In genomic region chr7:22502104-22502503, GRCh38 we compare ENCODE assay signal across 8 cellular contexts. TPM values are rescaled to one million over a fixed set of nuclear protein-coding genes. Genes with fewer than 3 reads are reported as not detected.
DNase-seq lines count a peak whose midpoint lies in the region; ATAC-seq, FAIRE-seq and TF ChIP-seq lines count a peak whose summit lies in the region.
"Not testable (repeated sequence)": the region's sequence is repeated elsewhere in the genome, so short reads cannot be mapped to it uniquely, and the experiment has no call there.
"Had no signal": no experiment of that assay in that cellular context is flagged by ENCODE, and none has a peak within 500 bp of the region (broad histone marks: within the 10 kb centered on the region; RNA-seq: fewer than 3 reads in every experiment).

No MANE protein-coding gene starts in this region.

- TF ChIP-seq EP300 in HepG2 (IDR thresholded peaks at IDR 0.05; ENCODE audit: low read depth in 2 of 2, low read length in 2 of 2); HepG2 (CRISPR knock-in tag; IDR thresholded peaks at IDR 0.05; ENCODE audit: borderline replicate concordance): not testable (repeated sequence)

- DNase-seq in DMS 273 (lab: John Stamatoyannopoulos, UW; ENCODE audit: unreplicated experiment) (peak; percentile 43), astrocyte of the hippocampus (ENCODE audit: low read depth, low spot score) (peak; percentile 54), choroid plexus epithelial cell (ENCODE audit: low read depth) (peak; percentile 14)
- DNase-seq in HepG2 (ENCODE audit: low spot score) = not testable (repeated sequence)

- not testable (repeated sequence) for H3K79me2 ChIP-seq in KMS-11 (ENCODE audit: insufficient read depth, low read depth); HepG2 (ENCODE audit: insufficient read depth, low read length)

- POLR2A ChIA-PET in HepG2 (lab: Yijun Ruan, JAX) = not testable (repeated sequence)

- not testable (repeated sequence) for FAIRE-seq in HepG2 (lab: Jason Lieb, UNC)

- not testable (repeated sequence) for BruUV-seq in HepG2 (replicated peaks; lab: Mats Ljungman, UMichigan)

- ATAC-seq in HepG2 = not testable (repeated sequence)

- H3K36me3 ChIP-seq in HUES48 (ENCODE audit: control insufficient read depth, insufficient read depth, low read length); KMS-11 (ENCODE audit: insufficient read depth); HepG2 (replicated peaks in 1 of 2; ENCODE audit: control insufficient read depth in 1 of 2, insufficient read depth in 2 of 2, low read length in 2 of 2): not testable (repeated sequence)

- not testable (repeated sequence) for H3K9me3 ChIP-seq in HUES48 (ENCODE audit: control insufficient read depth, insufficient read depth, low read length); HepG2 (ENCODE audit: low read length)

- 34% methylated on average over 5 of the region's 5 CpGs for WGBS in HepG2 (ENCODE audit: low lambda C conversion rate)

- TF ChIP-seq POLR2A in HepG2 (IDR thresholded peaks at IDR 0.05; ENCODE audit: insufficient read depth in 1 of 2, low read depth in 2 of 2, low read length in 2 of 2) = not testable (repeated sequence)

- not testable (repeated sequence) for TF ChIP-seq RAD21 in HepG2 (CRISPR knock-in tag; IDR thresholded peaks at IDR 0.05)

- H3K4me1 ChIP-seq in HUES48 (ENCODE audit: control insufficient read depth, insufficient read depth, low read length); HepG2 (ENCODE audit: insufficient read depth, low read length): not testable (repeated sequence)
- H3K4me1 ChIP-seq in KMS-11 (ENCODE audit: low read depth, poor library complexity, severe bottlenecking) = peaks cover 28% of the 10 kb centered on the region

- H3K27ac ChIP-seq in HUES48 (ENCODE audit: low read depth, low read length) (peak overlapping the region; percentile 21), KMS-11 (peak overlapping the region; percentile 5; the same call in 1 of the 2 replicates)
- H3K27ac ChIP-seq in HepG2 (ENCODE audit: extremely low read length, insufficient read depth, low read length) = not testable (repeated sequence)

- H3K4me3 ChIP-seq in HUES48 (ENCODE audit: low read depth, low read length); KMS-11 (IDR thresholded peaks at IDR 0.05; ENCODE audit: insufficient read depth, low read depth, low read length); choroid plexus epithelial cell (ENCODE audit: low read depth, low read length); HepG2 (replicated peaks in 1 of 3; ENCODE audit: insufficient read depth in 1 of 3, low read depth in 2 of 3, low read length in 3 of 3): not testable (repeated sequence)

- H3K4me2 ChIP-seq in KMS-11 = peak overlapping the region; percentile 54
- not testable (repeated sequence) for H3K4me2 ChIP-seq in HepG2 (ENCODE audit: low read depth, low read length)

- in situ Hi-C loops in HepG2 (cut with HindIII; ENCODE audit: extremely low pct_ligation_motif_present, low pct_unique_long_range_greater_than_20kb) = not testable (repeated sequence)

- H2AFZ ChIP-seq in KMS-11 (ENCODE audit: low read depth); HepG2 (ENCODE audit: low read length): not testable (repeated sequence)

- not testable (repeated sequence) for H4K20me1 ChIP-seq in KMS-11 (ENCODE audit: insufficient read depth); HepG2 (ENCODE audit: insufficient read depth, low read length)

- not testable (repeated sequence) for TF ChIP-seq CTCF in KMS-11 (conservative IDR thresholded peaks at IDR 0.05; ENCODE audit: low read depth, low read length); choroid plexus epithelial cell (conservative IDR thresholded peaks at IDR 0.05; ENCODE audit: low read depth, low read length); HepG2 (CRISPR knock-in tag; IDR thresholded peaks at IDR 0.05)

- not testable (repeated sequence) for H3K27me3 ChIP-seq in HUES48 (ENCODE audit: control insufficient read depth, insufficient read depth, low read length); KMS-11 (ENCODE audit: insufficient read depth, low read depth); HepG2 (ENCODE audit: control insufficient read depth in 1 of 2, insufficient read depth in 2 of 2, low read length in 2 of 2)

- H3K9ac ChIP-seq in HUES48 (ENCODE audit: low read depth, low read length); KMS-11; HepG2 (ENCODE audit: insufficient read depth, low read depth, low read length): not testable (repeated sequence)

- CTCF ChIA-PET in HepG2 (lab: Yijun Ruan, JAX; ENCODE audit: low intra/inter-chr PET ratio, low total read pairs) = interaction anchor here (1.9 kb wide), 1 partner anchor 399 kb away, joined by 5 read pairs; no protein-coding TSS in a partner anchor

- intact Hi-C loops in HepG2 (cut with micrococcal nuclease; ENCODE audit: unreplicated experiment) = not testable (repeated sequence)

TF ChIP-seq in HepG2, 621 proteins besides CTCF, POLR2A, EP300 and RAD21:
- TF ChIP-seq MAFF (IDR thresholded peaks at IDR 0.05; ENCODE audit: low read depth, low read length) = peak; percentile 71
- TF ChIP-seq MAFK (conservative IDR thresholded peaks at IDR 0.05 in 1 of 2, IDR thresholded peaks at IDR 0.05 in 1 of 2; ENCODE audit: low read length in 2 of 2) = peak in 1 of 2 experiments; percentile 79; a peak in 3 of 4 replicates

RNA-seq across cellular contexts. Expression of gene STEAP1B, which starts 2.1 kb away (rescaled TPM):
- not detected in 2 replicates for total RNA-seq in HepG2 (2016; rRNA removed; fragmentation: Illumina TruSeq; extraction: Trizol)
- not detected in 2 replicates for total RNA-seq in HepG2 (2016; cell fraction: cytosol; rRNA removed; fragmentation: Illumina TruSeq; extraction: Trizol; ENCODE audit: low read depth)
- not detected in 2 replicates for total RNA-seq in HepG2 (2016; cell fraction: insoluble cytoplasmic fraction; rRNA removed; fragmentation: Illumina TruSeq; extraction: Trizol)
- total RNA-seq in HepG2 (2016; cell fraction: membrane; rRNA removed; fragmentation: Illumina TruSeq; extraction: Trizol) = not detected in 2 replicates
- total RNA-seq in HepG2 (2016; cell fraction: nucleus; rRNA removed; fragmentation: Illumina TruSeq; extraction: Trizol) = not detected in 2 replicates
- not detected in 2 replicates for polyA plus RNA-seq in HepG2 (2011; rRNA removed)
- polyA plus RNA-seq in HepG2 (2011; cell fraction: cytosol; rRNA removed) = not detected in 2 replicates
- not detected in 2 replicates for polyA plus RNA-seq in HepG2 (2011; cell fraction: nucleus; rRNA removed)
- polyA plus RNA-seq in HepG2 (2012) = not detected in 2 replicates
- not detected in 2 replicates for polyA plus RNA-seq in HepG2 (2016; cell fraction: cytosol; fragmentation: Illumina TruSeq; extraction: Trizol; ENCODE audit: low read depth)
- not detected in 2 replicates for polyA plus RNA-seq in HepG2 (2016; cell fraction: insoluble cytoplasmic fraction; fragmentation: Illumina TruSeq; extraction: Trizol; ENCODE audit: low read depth)
- polyA plus RNA-seq in HepG2 (2016; cell fraction: membrane; fragmentation: Illumina TruSeq; extraction: Trizol; ENCODE audit: low read depth) = not detected in 2 replicates
- not detected in 2 replicates for polyA plus RNA-seq in HepG2 (2016; cell fraction: nucleus; fragmentation: Illumina TruSeq; extraction: Trizol; ENCODE audit: insufficient read depth, low read depth)
- polyA minus RNA-seq in HepG2 (2011; rRNA and poly(A)+ RNA removed; ENCODE audit: low replicate concordance) = 0.58 TPM in 1 of 2 replicates, not detected in the other
- polyA minus RNA-seq in HepG2 (2011; cell fraction: cytosol; rRNA and poly(A)+ RNA removed) = not detected in 2 replicates
- polyA minus RNA-seq in HepG2 (2011; cell fraction: nucleus; rRNA and poly(A)+ RNA removed) = 0.37 TPM in 1 of 2 replicates, not detected in the other
- total RNA-seq: A172; CD4-positive, alpha-beta T cell had no signal
